1 cellular context compared by ENCODE assay signal in the genomic region with DNA sequence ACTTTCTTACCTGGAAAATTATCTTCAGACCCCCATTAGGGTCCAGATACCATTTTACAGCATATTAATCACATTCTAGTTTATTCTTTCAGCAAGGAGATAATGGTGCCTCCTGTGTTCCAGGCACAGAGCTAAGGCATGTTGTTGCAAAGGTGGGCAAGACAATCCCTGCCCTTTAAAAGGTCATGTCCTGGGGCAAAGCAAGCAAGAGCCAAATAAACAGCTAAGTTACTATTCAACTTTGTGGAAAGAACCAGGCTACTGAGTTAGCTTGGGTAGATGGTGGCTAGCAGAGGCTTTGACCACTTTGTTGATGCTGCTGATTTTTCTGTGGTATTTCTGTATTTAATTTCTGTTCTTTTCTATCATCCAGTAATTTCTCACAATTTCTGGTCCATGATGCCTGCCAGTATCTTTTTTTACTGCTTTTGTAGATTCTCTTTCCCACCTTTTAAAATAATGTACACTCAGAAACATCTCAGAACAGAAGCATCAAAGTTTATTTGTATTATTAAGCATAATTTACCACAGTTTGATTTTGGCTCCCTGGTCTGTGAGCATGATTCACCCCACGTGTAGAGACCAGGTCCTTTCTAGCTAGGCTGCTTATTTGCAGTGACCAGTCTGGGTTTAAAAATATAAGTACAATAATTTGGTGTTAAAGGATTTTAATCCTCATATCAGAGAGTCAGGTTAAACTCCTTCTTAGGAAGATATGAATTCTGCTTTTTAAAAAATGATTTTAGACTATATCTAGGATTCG.
TF ChIP-seq lines count a peak whose summit lies in the region.

No MANE protein-coding gene starts in this region.

TF ChIP-seq in HepG2, 621 proteins besides CTCF, POLR2A, EP300 and RAD21 (continued from another document and continues in another):
- TF ChIP-seq, protein P1, sequence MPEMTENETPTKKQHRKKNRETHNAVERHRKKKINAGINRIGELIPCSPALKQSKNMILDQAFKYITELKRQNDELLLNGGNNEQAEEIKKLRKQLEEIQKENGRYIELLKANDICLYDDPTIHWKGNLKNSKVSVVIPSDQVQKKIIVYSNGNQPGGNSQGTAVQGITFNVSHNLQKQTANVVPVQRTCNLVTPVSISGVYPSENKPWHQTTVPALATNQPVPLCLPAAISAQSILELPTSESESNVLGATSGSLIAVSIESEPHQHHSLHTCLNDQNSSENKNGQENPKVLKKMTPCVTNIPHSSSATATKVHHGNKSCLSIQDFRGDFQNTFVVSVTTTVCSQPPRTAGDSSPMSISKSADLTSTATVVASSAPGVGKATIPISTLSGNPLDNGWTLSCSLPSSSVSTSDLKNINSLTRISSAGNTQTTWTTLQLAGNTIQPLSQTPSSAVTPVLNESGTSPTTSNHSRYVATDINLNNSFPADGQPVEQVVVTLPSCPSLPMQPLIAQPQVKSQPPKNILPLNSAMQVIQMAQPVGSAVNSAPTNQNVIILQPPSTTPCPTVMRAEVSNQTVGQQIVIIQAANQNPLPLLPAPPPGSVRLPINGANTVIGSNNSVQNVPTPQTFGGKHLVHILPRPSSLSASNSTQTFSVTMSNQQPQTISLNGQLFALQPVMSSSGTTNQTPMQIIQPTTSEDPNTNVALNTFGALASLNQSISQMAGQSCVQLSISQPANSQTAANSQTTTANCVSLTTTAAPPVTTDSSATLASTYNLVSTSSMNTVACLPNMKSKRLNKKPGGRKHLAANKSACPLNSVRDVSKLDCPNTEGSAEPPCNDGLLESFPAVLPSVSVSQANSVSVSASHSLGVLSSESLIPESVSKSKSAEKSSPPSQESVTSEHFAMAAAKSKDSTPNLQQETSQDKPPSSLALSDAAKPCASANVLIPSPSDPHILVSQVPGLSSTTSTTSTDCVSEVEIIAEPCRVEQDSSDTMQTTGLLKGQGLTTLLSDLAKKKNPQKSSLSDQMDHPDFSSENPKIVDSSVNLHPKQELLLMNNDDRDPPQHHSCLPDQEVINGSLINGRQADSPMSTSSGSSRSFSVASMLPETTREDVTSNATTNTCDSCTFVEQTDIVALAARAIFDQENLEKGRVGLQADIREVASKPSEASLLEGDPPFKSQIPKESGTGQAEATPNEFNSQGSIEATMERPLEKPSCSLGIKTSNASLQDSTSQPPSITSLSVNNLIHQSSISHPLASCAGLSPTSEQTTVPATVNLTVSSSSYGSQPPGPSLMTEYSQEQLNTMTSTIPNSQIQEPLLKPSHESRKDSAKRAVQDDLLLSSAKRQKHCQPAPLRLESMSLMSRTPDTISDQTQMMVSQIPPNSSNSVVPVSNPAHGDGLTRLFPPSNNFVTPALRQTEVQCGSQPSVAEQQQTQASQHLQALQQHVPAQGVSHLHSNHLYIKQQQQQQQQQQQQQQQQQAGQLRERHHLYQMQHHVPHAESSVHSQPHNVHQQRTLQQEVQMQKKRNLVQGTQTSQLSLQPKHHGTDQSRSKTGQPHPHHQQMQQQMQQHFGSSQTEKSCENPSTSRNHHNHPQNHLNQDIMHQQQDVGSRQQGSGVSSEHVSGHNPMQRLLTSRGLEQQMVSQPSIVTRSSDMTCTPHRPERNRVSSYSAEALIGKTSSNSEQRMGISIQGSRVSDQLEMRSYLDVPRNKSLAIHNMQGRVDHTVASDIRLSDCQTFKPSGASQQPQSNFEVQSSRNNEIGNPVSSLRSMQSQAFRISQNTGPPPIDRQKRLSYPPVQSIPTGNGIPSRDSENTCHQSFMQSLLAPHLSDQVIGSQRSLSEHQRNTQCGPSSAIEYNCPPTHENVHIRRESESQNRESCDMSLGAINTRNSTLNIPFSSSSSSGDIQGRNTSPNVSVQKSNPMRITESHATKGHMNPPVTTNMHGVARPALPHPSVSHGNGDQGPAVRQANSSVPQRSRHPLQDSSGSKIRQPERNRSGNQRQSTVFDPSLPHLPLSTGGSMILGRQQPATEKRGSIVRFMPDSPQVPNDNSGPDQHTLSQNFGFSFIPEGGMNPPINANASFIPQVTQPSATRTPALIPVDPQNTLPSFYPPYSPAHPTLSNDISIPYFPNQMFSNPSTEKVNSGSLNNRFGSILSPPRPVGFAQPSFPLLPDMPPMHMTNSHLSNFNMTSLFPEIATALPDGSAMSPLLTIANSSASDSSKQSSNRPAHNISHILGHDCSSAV (CRISPR knock-in tag; IDR thresholded peaks at IDR 0.05; ENCODE audit: borderline replicate concordance): no peak
- no peak for TF ChIP-seq ZNF251 (CRISPR knock-in tag; IDR thresholded peaks at IDR 0.05)
- no peak for TF ChIP-seq SIN3A (IDR thresholded peaks at IDR 0.05; ENCODE audit: borderline replicate concordance, low read depth, low read length)
- no peak for TF ChIP-seq ZMYM2 (CRISPR knock-in tag; IDR thresholded peaks at IDR 0.05)
- TF ChIP-seq ZNF616 (CRISPR knock-in tag; IDR thresholded peaks at IDR 0.05; ENCODE audit: low read depth): no peak
- TF ChIP-seq HIVEP1 (CRISPR knock-in tag; IDR thresholded peaks at IDR 0.05): no peak
- no peak for TF ChIP-seq ZFX (CRISPR knock-in tag; IDR thresholded peaks at IDR 0.05; ENCODE audit: low read depth)
- TF ChIP-seq NFATC3 (CRISPR knock-in tag; IDR thresholded peaks at IDR 0.05): no peak
- no peak for TF ChIP-seq NKX3-1 (CRISPR knock-in tag; IDR thresholded peaks at IDR 0.05)
- no peak for TF ChIP-seq ZZZ3 (CRISPR knock-in tag; IDR thresholded peaks at IDR 0.05; ENCODE audit: borderline replicate concordance)
- TF ChIP-seq, protein P2, sequence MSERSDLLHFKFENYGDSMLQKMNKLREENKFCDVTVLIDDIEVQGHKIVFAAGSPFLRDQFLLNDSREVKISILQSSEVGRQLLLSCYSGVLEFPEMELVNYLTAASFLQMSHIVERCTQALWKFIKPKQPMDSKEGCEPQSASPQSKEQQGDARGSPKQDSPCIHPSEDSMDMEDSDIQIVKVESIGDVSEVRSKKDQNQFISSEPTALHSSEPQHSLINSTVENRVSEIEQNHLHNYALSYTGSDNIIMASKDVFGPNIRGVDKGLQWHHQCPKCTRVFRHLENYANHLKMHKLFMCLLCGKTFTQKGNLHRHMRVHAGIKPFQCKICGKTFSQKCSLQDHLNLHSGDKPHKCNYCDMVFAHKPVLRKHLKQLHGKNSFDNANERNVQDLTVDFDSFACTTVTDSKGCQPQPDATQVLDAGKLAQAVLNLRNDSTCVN (CRISPR knock-in tag; IDR thresholded peaks at IDR 0.05; ENCODE audit: borderline replicate concordance): no peak
- no peak for TF ChIP-seq PRPF4 (IDR thresholded peaks at IDR 0.05; ENCODE audit: low read depth, low read length, poor library complexity, severe bottlenecking)
- TF ChIP-seq FOXJ3 (CRISPR knock-in tag; IDR thresholded peaks at IDR 0.05; ENCODE audit: borderline replicate concordance): peak; percentile 68; the same call in 1 of the 2 replicates
- TF ChIP-seq TOE1 (CRISPR knock-in tag; IDR thresholded peaks at IDR 0.05): no peak
- no peak for TF ChIP-seq ZNF260 (CRISPR knock-in tag; IDR thresholded peaks at IDR 0.05; ENCODE audit: borderline replicate concordance, low read depth)
- no peak for TF ChIP-seq ZNF274 (CRISPR knock-in tag; IDR thresholded peaks at IDR 0.05)
- peak; percentile 47; the same call in 1 of the 2 replicates for TF ChIP-seq MED1 (CRISPR knock-in tag; IDR thresholded peaks at IDR 0.05)
- no peak for TF ChIP-seq ZNF468 (CRISPR knock-in tag; IDR thresholded peaks at IDR 0.05)
- TF ChIP-seq, protein P3, sequence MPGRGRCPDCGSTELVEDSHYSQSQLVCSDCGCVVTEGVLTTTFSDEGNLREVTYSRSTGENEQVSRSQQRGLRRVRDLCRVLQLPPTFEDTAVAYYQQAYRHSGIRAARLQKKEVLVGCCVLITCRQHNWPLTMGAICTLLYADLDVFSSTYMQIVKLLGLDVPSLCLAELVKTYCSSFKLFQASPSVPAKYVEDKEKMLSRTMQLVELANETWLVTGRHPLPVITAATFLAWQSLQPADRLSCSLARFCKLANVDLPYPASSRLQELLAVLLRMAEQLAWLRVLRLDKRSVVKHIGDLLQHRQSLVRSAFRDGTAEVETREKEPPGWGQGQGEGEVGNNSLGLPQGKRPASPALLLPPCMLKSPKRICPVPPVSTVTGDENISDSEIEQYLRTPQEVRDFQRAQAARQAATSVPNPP (CRISPR knock-in tag; IDR thresholded peaks at IDR 0.05): no peak
- TF ChIP-seq ZNF549 (CRISPR knock-in tag; IDR thresholded peaks at IDR 0.05): no peak
- no peak for TF ChIP-seq ZNF451 (CRISPR knock-in tag; IDR thresholded peaks at IDR 0.05)
- no peak for TF ChIP-seq TAF1 (CRISPR knock-in tag; IDR thresholded peaks at IDR 0.05)
- no peak for TF ChIP-seq ZNF768 (CRISPR knock-in tag; IDR thresholded peaks at IDR 0.05)
- TF ChIP-seq, protein P4, sequence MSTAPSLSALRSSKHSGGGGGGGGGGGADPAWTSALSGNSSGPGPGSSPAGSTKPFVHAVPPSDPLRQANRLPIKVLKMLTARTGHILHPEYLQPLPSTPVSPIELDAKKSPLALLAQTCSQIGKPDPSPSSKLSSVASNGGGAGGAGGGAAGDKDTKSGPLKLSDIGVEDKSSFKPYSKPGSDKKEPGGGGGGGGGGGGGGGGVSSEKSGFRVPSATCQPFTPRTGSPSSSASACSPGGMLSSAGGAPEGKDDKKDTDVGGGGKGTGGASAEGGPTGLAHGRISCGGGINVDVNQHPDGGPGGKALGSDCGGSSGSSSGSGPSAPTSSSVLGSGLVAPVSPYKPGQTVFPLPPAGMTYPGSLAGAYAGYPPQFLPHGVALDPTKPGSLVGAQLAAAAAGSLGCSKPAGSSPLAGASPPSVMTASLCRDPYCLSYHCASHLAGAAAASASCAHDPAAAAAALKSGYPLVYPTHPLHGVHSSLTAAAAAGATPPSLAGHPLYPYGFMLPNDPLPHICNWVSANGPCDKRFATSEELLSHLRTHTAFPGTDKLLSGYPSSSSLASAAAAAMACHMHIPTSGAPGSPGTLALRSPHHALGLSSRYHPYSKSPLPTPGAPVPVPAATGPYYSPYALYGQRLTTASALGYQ (CRISPR knock-in tag; IDR thresholded peaks at IDR 0.05): no peak
- TF ChIP-seq ZNF780A (CRISPR knock-in tag; IDR thresholded peaks at IDR 0.05): no peak
- TF ChIP-seq, protein P5, sequence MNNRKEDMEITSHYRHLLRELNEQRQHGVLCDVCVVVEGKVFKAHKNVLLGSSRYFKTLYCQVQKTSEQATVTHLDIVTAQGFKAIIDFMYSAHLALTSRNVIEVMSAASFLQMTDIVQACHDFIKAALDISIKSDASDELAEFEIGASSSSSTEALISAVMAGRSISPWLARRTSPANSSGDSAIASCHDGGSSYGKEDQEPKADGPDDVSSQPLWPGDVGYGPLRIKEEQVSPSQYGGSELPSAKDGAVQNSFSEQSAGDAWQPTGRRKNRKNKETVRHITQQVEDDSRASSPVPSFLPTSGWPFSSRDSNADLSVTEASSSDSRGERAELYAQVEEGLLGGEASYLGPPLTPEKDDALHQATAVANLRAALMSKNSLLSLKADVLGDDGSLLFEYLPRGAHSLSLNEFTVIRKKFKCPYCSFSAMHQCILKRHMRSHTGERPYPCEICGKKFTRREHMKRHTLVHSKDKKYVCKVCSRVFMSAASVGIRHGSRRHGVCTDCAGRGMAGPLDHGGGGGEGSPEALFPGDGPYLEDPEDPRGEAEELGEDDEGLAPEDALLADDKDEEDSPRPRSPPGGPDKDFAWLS (CRISPR knock-in tag; IDR thresholded peaks at IDR 0.05; ENCODE audit: borderline replicate concordance): no peak
- no peak for TF ChIP-seq CHD2 (IDR thresholded peaks at IDR 0.05; ENCODE audit: low read depth, low read length)
- TF ChIP-seq AKAP8 (CRISPR knock-in tag; IDR thresholded peaks at IDR 0.05): no peak
- TF ChIP-seq, protein P6, sequence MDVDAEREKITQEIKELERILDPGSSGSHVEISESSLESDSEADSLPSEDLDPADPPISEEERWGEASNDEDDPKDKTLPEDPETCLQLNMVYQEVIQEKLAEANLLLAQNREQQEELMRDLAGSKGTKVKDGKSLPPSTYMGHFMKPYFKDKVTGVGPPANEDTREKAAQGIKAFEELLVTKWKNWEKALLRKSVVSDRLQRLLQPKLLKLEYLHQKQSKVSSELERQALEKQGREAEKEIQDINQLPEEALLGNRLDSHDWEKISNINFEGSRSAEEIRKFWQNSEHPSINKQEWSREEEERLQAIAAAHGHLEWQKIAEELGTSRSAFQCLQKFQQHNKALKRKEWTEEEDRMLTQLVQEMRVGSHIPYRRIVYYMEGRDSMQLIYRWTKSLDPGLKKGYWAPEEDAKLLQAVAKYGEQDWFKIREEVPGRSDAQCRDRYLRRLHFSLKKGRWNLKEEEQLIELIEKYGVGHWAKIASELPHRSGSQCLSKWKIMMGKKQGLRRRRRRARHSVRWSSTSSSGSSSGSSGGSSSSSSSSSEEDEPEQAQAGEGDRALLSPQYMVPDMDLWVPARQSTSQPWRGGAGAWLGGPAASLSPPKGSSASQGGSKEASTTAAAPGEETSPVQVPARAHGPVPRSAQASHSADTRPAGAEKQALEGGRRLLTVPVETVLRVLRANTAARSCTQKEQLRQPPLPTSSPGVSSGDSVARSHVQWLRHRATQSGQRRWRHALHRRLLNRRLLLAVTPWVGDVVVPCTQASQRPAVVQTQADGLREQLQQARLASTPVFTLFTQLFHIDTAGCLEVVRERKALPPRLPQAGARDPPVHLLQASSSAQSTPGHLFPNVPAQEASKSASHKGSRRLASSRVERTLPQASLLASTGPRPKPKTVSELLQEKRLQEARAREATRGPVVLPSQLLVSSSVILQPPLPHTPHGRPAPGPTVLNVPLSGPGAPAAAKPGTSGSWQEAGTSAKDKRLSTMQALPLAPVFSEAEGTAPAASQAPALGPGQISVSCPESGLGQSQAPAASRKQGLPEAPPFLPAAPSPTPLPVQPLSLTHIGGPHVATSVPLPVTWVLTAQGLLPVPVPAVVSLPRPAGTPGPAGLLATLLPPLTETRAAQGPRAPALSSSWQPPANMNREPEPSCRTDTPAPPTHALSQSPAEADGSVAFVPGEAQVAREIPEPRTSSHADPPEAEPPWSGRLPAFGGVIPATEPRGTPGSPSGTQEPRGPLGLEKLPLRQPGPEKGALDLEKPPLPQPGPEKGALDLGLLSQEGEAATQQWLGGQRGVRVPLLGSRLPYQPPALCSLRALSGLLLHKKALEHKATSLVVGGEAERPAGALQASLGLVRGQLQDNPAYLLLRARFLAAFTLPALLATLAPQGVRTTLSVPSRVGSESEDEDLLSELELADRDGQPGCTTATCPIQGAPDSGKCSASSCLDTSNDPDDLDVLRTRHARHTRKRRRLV (CRISPR knock-in tag; IDR thresholded peaks at IDR 0.05): no peak
- TF ChIP-seq ASH2L (IDR thresholded peaks at IDR 0.05; ENCODE audit: insufficient read length, low read depth, low read length): no peak
- TF ChIP-seq ZNF138 (CRISPR knock-in tag; IDR thresholded peaks at IDR 0.05; ENCODE audit: low read depth): no peak
- TF ChIP-seq ZNF788 (CRISPR knock-in tag; IDR thresholded peaks at IDR 0.05; ENCODE audit: borderline replicate concordance): no peak
- TF ChIP-seq, protein P7, sequence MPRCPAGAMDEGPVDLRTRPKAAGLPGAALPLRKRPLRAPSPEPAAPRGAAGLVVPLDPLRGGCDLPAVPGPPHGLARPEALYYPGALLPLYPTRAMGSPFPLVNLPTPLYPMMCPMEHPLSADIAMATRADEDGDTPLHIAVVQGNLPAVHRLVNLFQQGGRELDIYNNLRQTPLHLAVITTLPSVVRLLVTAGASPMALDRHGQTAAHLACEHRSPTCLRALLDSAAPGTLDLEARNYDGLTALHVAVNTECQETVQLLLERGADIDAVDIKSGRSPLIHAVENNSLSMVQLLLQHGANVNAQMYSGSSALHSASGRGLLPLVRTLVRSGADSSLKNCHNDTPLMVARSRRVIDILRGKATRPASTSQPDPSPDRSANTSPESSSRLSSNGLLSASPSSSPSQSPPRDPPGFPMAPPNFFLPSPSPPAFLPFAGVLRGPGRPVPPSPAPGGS (CRISPR knock-in tag; IDR thresholded peaks at IDR 0.05): no peak
- peak; percentile 34 for TF ChIP-seq ZNF781 (CRISPR knock-in tag; IDR thresholded peaks at IDR 0.05; ENCODE audit: borderline replicate concordance, not compliant biosample characterization)
- 0 out of 2 replicates have a peak, but pooled peaks have one; percentile 33 for TF ChIP-seq ZNF747 (CRISPR knock-in tag; IDR thresholded peaks at IDR 0.05; ENCODE audit: borderline replicate concordance)
- no peak for TF ChIP-seq NFKB2 (CRISPR knock-in tag; IDR thresholded peaks at IDR 0.05; ENCODE audit: borderline replicate concordance)
- no peak for TF ChIP-seq ZNF367 (CRISPR knock-in tag; IDR thresholded peaks at IDR 0.05; ENCODE audit: borderline replicate concordance)
